In the genomic region with DNA sequence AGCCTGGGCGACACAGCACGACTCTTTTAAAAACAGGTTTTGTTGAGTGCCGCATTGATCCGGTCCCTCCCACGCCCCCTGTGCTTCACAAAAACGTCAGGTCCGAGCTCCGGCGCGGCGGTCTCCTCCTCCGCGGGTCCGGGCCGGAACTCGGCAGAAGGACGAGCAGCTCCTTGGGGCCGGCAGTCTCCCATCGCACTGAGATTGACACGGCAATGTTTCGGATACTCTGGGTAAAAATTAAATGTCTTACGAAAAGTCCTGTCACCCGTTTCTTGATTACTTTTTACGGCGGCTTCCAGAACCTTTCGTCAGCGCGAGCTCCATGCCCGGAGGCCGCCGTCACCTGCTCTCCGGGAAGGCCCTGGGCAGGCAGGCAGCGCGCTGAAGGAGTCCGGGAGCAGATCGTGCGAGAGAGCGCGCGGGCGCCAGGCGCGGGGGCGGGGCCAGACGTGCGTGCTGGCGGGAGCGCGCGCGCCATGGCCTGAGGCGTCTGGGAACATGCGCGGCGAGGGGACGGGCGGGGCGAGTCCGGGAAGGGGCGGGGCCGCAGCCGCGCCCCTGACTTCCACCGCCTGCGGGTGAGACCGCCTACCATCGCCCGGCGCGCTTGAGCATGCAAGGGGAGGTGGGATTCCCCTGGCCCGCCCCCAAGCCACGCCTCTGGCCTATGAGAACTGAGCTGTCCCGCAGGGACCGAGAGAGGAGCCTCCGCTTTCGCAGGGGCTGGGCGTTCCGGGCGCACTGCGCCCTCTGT, we compare ENCODE assay signal across 8 cellular contexts. TPM values are rescaled to one million over a fixed set of nuclear protein-coding genes. Genes with fewer than 3 reads are reported as not detected.
DNase-seq lines count a peak whose midpoint lies in the region; ATAC-seq, FAIRE-seq and TF ChIP-seq lines count a peak whose summit lies in the region.

No MANE protein-coding gene starts in this region.

- POLR2A ChIA-PET in RWPE1 (lab: Yijun Ruan, JAX; ENCODE audit: low non-redundant PET): interaction anchor here (0.5 to 1.6 kb wide), 6 partner anchors 18 to 348 kb away, joined by 3 to 10 read pairs (median 4); no protein-coding TSS in a partner anchor

- peak overlapping the region; percentile 67 for H3K4me3 ChIP-seq in fibroblast of mammary gland (ENCODE audit: control insufficient read depth, low read depth, low read length)

- H3K27me3 Mint-ChIP-seq in natural killer cell treated with Interleukin-12 subunit alpha and Interleukin-12 subunit beta and Interleukin-15 and Interleukin-18, amount 100 ng/mL, for 72 hours: no peaks in the 10 kb centered on the region

- peaks cover 0 to 6% of the 10 kb centered on the region in 2 donors for H3K4me1 Mint-ChIP-seq in natural killer cell treated with Interleukin-12 subunit alpha and Interleukin-12 subunit beta and Interleukin-15 and Interleukin-18, amount 100 ng/mL, for 72 hours (ENCODE audit: low read depth in 2 of 2)

- H3K36me3 Mint-ChIP-seq in natural killer cell treated with Interleukin-12 subunit alpha and Interleukin-12 subunit beta and Interleukin-15 and Interleukin-18, amount 100 ng/mL, for 72 hours: no peaks in the 10 kb centered on the region

- H3K27ac Mint-ChIP-seq in natural killer cell treated with Interleukin-12 subunit alpha and Interleukin-12 subunit beta and Interleukin-15 and Interleukin-18, amount 100 ng/mL, for 72 hours: peak overlapping the region; percentile 81 to 93

- peak; percentile 91 for TF ChIP-seq POLR2A in H54 (IDR thresholded peaks at IDR 0.05; ENCODE audit: low read depth, low read length)

- peak; percentile 100 for DNase-seq in ELF-1 (ENCODE audit: low read depth, low spot score)
- DNase-seq in H54 (ENCODE audit: insufficient read length, low spot score): peak; percentile 98
- DNase-seq in LoVo (ENCODE audit: low spot score): peak; percentile 98
- DNase-seq in RWPE1 (ENCODE audit: low spot score): peak; percentile 96
- DNase-seq in activated T-helper 9 cell treated with anti-CD3 and anti-CD28 coated beads, Interleukin-2, amount 50 U/mL, for 16 hours (ENCODE audit: low read depth): peak; percentile 100
- peak; percentile 98 for DNase-seq in fibroblast of mammary gland (ENCODE audit: low read depth)
- peak; percentile 100 for DNase-seq in natural killer cell treated with Interleukin-12 subunit alpha and Interleukin-12 subunit beta and Interleukin-15 and Interleukin-18, amount 100 ng/mL, for 72 hours (ENCODE audit: low spot score)
- peak; percentile 99 for DNase-seq in stimulated activated naive CD4-positive, alpha-beta T cell treated with Interleukin-2 at 50 U/mL for 16 hours (lab: John Stamatoyannopoulos, UW)

- ATAC-seq in natural killer cell treated with Interleukin-12 subunit alpha and Interleukin-12 subunit beta and Interleukin-15 and Interleukin-18, amount 100 ng/mL, for 72 hours: peak; percentile 98 to 99

- peak overlapping the region; percentile 89 for H3K27ac ChIP-seq in RWPE1

- H3K4me3 Mint-ChIP-seq in natural killer cell treated with Interleukin-12 subunit alpha and Interleukin-12 subunit beta and Interleukin-15 and Interleukin-18, amount 100 ng/mL, for 72 hours: peak overlapping the region; percentile 92

- CTCF ChIA-PET in RWPE1 (lab: Yijun Ruan, JAX): interaction anchor here (0.6 to 2.3 kb wide), 31 partner anchors 9 to 371 kb away, joined by 3 to 32 read pairs (median 3); a partner anchor contains a TSS

- TF ChIP-seq CTCF in RWPE1 (conservative IDR thresholded peaks at IDR 0.05; ENCODE audit: low read depth) (no peak), fibroblast of mammary gland (conservative IDR thresholded peaks at IDR 0.05; ENCODE audit: control insufficient read depth, insufficient read depth, low read depth, low read length) (no peak)

- peak; percentile 82 for FAIRE-seq in H54 (lab: Jason Lieb, UNC)

- H3K9me3 Mint-ChIP-seq in natural killer cell treated with Interleukin-12 subunit alpha and Interleukin-12 subunit beta and Interleukin-15 and Interleukin-18, amount 100 ng/mL, for 72 hours: no peaks in the 10 kb centered on the region

RNA-seq across cellular contexts. Expression of a gene that starts 11.7 kb away (rescaled TPM):
- not detected for total RNA-seq in natural killer cell treated with Interleukin-12 subunit alpha and Interleukin-12 subunit beta and Interleukin-15 and Interleukin-18, amount 100 ng/mL, for 72 hours

RNA-seq across cellular contexts. Expression of a gene that starts 19.3 kb away (rescaled TPM):
- total RNA-seq in natural killer cell treated with Interleukin-12 subunit alpha and Interleukin-12 subunit beta and Interleukin-15 and Interleukin-18, amount 100 ng/mL, for 72 hours: 10 to 100 TPM; 10.8 to 46.2 TPM

Comparison
In these comparisons a context has a peak if more than half of its experiments do, and no peak if none do; other contexts are left out.
1. Peak in every context shown above with its lines: DNase-seq, ATAC-seq, H3K4me3 ChIP-seq and H3K27ac ChIP-seq.